9 cellular contexts compared by ENCODE assay signal in the genomic region with DNA sequence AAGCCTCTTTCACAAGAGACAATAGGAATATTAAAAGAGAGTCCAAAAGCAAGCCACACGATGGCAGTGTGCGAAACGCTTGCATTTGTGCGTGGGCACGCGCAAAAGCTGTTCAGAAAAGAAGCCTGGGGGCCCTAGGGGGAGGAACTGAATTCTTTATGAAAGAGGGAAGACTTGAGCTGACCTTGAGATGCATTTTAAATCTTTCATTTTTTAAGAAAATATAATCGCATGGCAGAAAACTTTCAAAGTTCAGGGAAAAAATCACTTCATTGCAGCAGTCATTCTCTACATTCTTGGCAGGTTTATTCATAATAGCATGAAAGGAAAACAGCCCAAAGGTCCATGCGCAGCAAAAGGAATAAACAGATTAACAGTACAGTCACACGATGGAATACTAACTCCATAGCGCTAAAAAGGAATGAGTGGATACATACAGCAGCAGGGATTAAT.
DNase-seq lines count a peak whose midpoint lies in the region; ATAC-seq, FAIRE-seq and TF ChIP-seq lines count a peak whose summit lies in the region.
"Had no signal": no experiment of that assay in that cellular context is flagged by ENCODE, and none has a peak within 500 bp of the region (broad histone marks: within the 10 kb centered on the region; RNA-seq: fewer than 3 reads in every experiment).

No MANE protein-coding gene starts in this region.

- H3K27me3 ChIP-seq in SK-N-SH (ENCODE audit: insufficient read depth), result no peaks in the 10 kb centered on the region

- no peak for FAIRE-seq in D721Med (lab: Jason Lieb, UNC)

- H4K20me1 ChIP-seq in SK-N-SH (ENCODE audit: insufficient read depth), result no peaks in the 10 kb centered on the region

- no peaks in the 10 kb centered on the region for H3K9me2 ChIP-seq in SK-N-SH

- TF ChIP-seq RAD21 in SK-N-SH (IDR thresholded peaks at IDR 0.05; ENCODE audit: low read length), result peak; percentile 60

- 12% methylated on average over 10 of the region's 10 CpGs for WGBS in SK-N-SH (ENCODE audit: low lambda C conversion rate)

- H3K9me3 ChIP-seq in SK-N-SH, result no peaks in the 10 kb centered on the region

- POLR2A ChIA-PET in SK-N-SH (lab: Yijun Ruan, JAX), result no interaction called here

- no peak for TF ChIP-seq EP300 in SK-N-SH (IDR thresholded peaks at IDR 0.05; ENCODE audit: borderline replicate concordance in 1 of 2, low read depth in 1 of 2, low read length in 1 of 2)

- H3K27ac ChIP-seq in SK-N-SH (ENCODE audit: low read depth in 2 of 2, low read length in 1 of 2), result no peak overlapping the region

- ATAC-seq in HG02885 (IDR thresholded peaks at IDR 0.05; ENCODE audit: poor library complexity, unreplicated experiment), result no peak

- DNase-seq in D721Med (ENCODE audit: insufficient read length, low spot score) (no peak), SK-N-SH (peak; percentile 20), fibroblast of pulmonary artery (ENCODE audit: low read depth) (peak; percentile 70), pons (ENCODE audit: low spot score) (peak; percentile 83), iPS-NIHi11 (ENCODE audit: low spot score) (no peak), T1000 (lab: John Stamatoyannopoulos, UW) (no peak)
- no peak for DNase-seq in stimulated activated CD4-positive, alpha-beta T cell treated with anti-CD3 and anti-CD28 coated beads, Interleukin-4, amount 100 ng/mL, for 4 hours
- DNase-seq: islet precursor cell had no signal

- H3K9ac ChIP-seq in SK-N-SH, result no peak overlapping the region

- H3K4me3 ChIP-seq in SK-N-SH (ENCODE audit: low read depth in 2 of 2, low read length in 1 of 2) (peak overlapping the region in 1 of 2 experiments; percentile 14; a peak in 2 of 4 replicates), fibroblast of pulmonary artery (replicated peaks; ENCODE audit: low read depth, low read length) (peak overlapping the region; percentile 21)

- H3K4me2 ChIP-seq in SK-N-SH, result peak overlapping the region; percentile 59

- TF ChIP-seq CTCF in D721Med (IDR thresholded peaks at IDR 0.05; ENCODE audit: insufficient read depth, missing control alignments) (peak; percentile 32), SK-N-SH (IDR thresholded peaks at IDR 0.05) (peak; percentile 70), fibroblast of pulmonary artery (IDR thresholded peaks at IDR 0.05; ENCODE audit: low read length, missing control alignments) (peak; percentile 63)

- H3F3A ChIP-seq in SK-N-SH (replicated peaks; ENCODE audit: insufficient read depth), result no peaks in the 10 kb centered on the region

- H3K36me3 ChIP-seq in SK-N-SH (replicated peaks in 1 of 2; ENCODE audit: control insufficient read depth in 1 of 2, insufficient read depth in 2 of 2, low read length in 1 of 2), result no peaks in the 10 kb centered on the region

- CTCF ChIA-PET in SK-N-SH (lab: Yijun Ruan, JAX), result interaction anchor here (0.7 to 2.4 kb wide), 11 partner anchors 9 to 633 kb away, joined by 3 to 13 read pairs (median 3); no protein-coding TSS in a partner anchor

- H3K4me1 ChIP-seq in SK-N-SH (ENCODE audit: control insufficient read depth in 1 of 2, insufficient read depth in 2 of 2, low read depth in 1 of 2, low read length in 1 of 2), result no peaks in the 10 kb centered on the region; a peak in 2 of 4 replicates

- H3K79me2 ChIP-seq in SK-N-SH (ENCODE audit: insufficient read depth), result no peaks in the 10 kb centered on the region

- no peak overlapping the region; the same call in 1 of the 2 replicates for H2AFZ ChIP-seq in SK-N-SH (ENCODE audit: low read depth)

TF ChIP-seq in SK-N-SH, 30 proteins besides CTCF, POLR2A, EP300 and RAD21:
- TF ChIP-seq FOXJ3 (CRISPR knock-in tag; IDR thresholded peaks at IDR 0.05), result no peak
- peak; percentile 21 for TF ChIP-seq NRF1 (IDR thresholded peaks at IDR 0.05; ENCODE audit: low read depth, low read length)
- TF ChIP-seq RCOR1 (IDR thresholded peaks at IDR 0.05; ENCODE audit: low read length), result no peak
- TF ChIP-seq FOXM1 (IDR thresholded peaks at IDR 0.05; ENCODE audit: low read depth), result no peak
- TF ChIP-seq TEAD4 (IDR thresholded peaks at IDR 0.05; ENCODE audit: borderline replicate concordance, insufficient read depth), result no peak
- TF ChIP-seq FOSL2 (IDR thresholded peaks at IDR 0.05; ENCODE audit: borderline replicate concordance, low read depth), result 0 out of 2 replicates have a peak, but pooled peaks have one; percentile 3
- TF ChIP-seq TAF1 (IDR thresholded peaks at IDR 0.05; ENCODE audit: borderline replicate concordance, low read depth, low read length), result no peak
- no peak for TF ChIP-seq MXI1 (IDR thresholded peaks at IDR 0.05; ENCODE audit: low read depth, low read length)
- no peak for TF ChIP-seq MEF2A (IDR thresholded peaks at IDR 0.05; ENCODE audit: borderline replicate concordance, low read depth)
- TF ChIP-seq SMC3 (IDR thresholded peaks at IDR 0.05; ENCODE audit: low read depth, low read length), result peak; percentile 34
- TF ChIP-seq EZH2phosphoT487 (IDR thresholded peaks at IDR 0.05; ENCODE audit: borderline replicate concordance, low read depth), result no peak

Comparison
In these comparisons a context has a peak if more than half of its experiments do, and no peak if none do; other contexts are left out.
1. DNase-seq: peak in SK-N-SH (single experiment), fibroblast of pulmonary artery (single experiment) and pons (single experiment); none in D721Med (single experiment), stimulated activated CD4-positive, alpha-beta T cell treated with anti-CD3 and anti-CD28 coated beads, Interleukin-4, amount 100 ng/mL, for 4 hours (0 of 2), iPS-NIHi11 (single experiment) and T1000 (single experiment).
2. Peak in every context shown above with its lines, with median percentiles within 50 percentile points of each other: CTCF ChIP-seq.